1 cellular context compared by ENCODE assay signal in genomic region chr9:98862936-98863335, GRCh38.
TF ChIP-seq lines count a peak whose summit lies in the region.

No MANE protein-coding gene starts in this region.

TF ChIP-seq in IMR-90, 13 proteins besides CTCF, POLR2A, EP300 and RAD21:
- TF ChIP-seq NFE2L2 (IDR thresholded peaks at IDR 0.05; ENCODE audit: low read depth, low read length) (no peak), USF2 (IDR thresholded peaks at IDR 0.05; ENCODE audit: low read depth, low read length) (no peak), FOS (IDR thresholded peaks at IDR 0.05; ENCODE audit: low read depth, low read length) (no peak), MAZ (IDR thresholded peaks at IDR 0.05; ENCODE audit: borderline replicate concordance, low read depth, low read length) (no peak), MXI1 (IDR thresholded peaks at IDR 0.05; ENCODE audit: borderline replicate concordance, low read depth, low read length) (no peak), SMC3 (IDR thresholded peaks at IDR 0.05; ENCODE audit: low read depth, low read length) (no peak), RCOR1 (IDR thresholded peaks at IDR 0.05; ENCODE audit: insufficient replicate concordance, low read length) (no peak), CHD1 (IDR thresholded peaks at IDR 0.05; ENCODE audit: low read depth, low read length) (no peak), CEBPB (IDR thresholded peaks at IDR 0.05; ENCODE audit: low read depth, low read length) (no peak), MAFK (IDR thresholded peaks at IDR 0.05; ENCODE audit: low read depth, low read length) (no peak), BHLHE40 (IDR thresholded peaks at IDR 0.05; ENCODE audit: low read depth, low read length) (no peak), RFX5 (IDR thresholded peaks at IDR 0.05; ENCODE audit: low read depth, low read length) (no peak)
- TF ChIP-seq, protein P1, sequence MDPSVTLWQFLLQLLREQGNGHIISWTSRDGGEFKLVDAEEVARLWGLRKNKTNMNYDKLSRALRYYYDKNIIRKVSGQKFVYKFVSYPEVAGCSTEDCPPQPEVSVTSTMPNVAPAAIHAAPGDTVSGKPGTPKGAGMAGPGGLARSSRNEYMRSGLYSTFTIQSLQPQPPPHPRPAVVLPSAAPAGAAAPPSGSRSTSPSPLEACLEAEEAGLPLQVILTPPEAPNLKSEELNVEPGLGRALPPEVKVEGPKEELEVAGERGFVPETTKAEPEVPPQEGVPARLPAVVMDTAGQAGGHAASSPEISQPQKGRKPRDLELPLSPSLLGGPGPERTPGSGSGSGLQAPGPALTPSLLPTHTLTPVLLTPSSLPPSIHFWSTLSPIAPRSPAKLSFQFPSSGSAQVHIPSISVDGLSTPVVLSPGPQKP (IDR thresholded peaks at IDR 0.05; ENCODE audit: borderline replicate concordance, low read depth, low read length): no peak
